Comparison of ENCODE assay signal across 1 cellular context in genomic region chr9:34665381-34666250, GRCh38.
TF ChIP-seq lines count a peak whose summit lies in the region.

No MANE protein-coding gene starts in this region.

TF ChIP-seq in HCT116, 20 proteins besides CTCF, POLR2A, EP300 and RAD21:
- TF ChIP-seq EZH2 (IDR thresholded peaks at IDR 0.05) (no peak), EGR1 (IDR thresholded peaks at IDR 0.05; ENCODE audit: low read depth) (peak; percentile 95), POLR2AphosphoS5 (IDR thresholded peaks at IDR 0.05; ENCODE audit: low read depth, low read length) (peak; percentile 74), YY1 (IDR thresholded peaks at IDR 0.05; ENCODE audit: extremely low read depth, insufficient replicate concordance, low read depth, low read length) (peak; percentile 7), ATF3 (IDR thresholded peaks at IDR 0.05) (no peak), CEBPB (IDR thresholded peaks at IDR 0.05; ENCODE audit: low read depth) (no peak; the same call in 1 of the 2 replicates), SP1 (IDR thresholded peaks at IDR 0.05; ENCODE audit: low read depth) (peak; percentile 70)
